1 cellular context compared by ENCODE assay signal in genomic region chr11:111829185-111829968, GRCh38.
TF ChIP-seq lines count a peak whose summit lies in the region.

No MANE protein-coding gene starts in this region.

TF ChIP-seq in GM12878, 131 proteins besides CTCF, POLR2A, EP300 and RAD21 (continued from another document and continues in another):
- TF ChIP-seq PRDM15 (CRISPR knock-in tag; IDR thresholded peaks at IDR 0.05) (no peak), BACH1 (IDR thresholded peaks at IDR 0.05; ENCODE audit: borderline replicate concordance) (peak; percentile 50; the same call in 1 of the 2 replicates), CEBPZ (IDR thresholded peaks at IDR 0.05; ENCODE audit: low read depth, low read length) (no peak), SIN3A (IDR thresholded peaks at IDR 0.05; ENCODE audit: low read depth, low read length) (no peak), NFIC (IDR thresholded peaks at IDR 0.05; ENCODE audit: low read depth, low read length) (peak; percentile 77), ATF2 (IDR thresholded peaks at IDR 0.05; ENCODE audit: low read length) (peak; percentile 46), CREM (IDR thresholded peaks at IDR 0.05; ENCODE audit: low read depth) (peak; percentile 35; the same call in 1 of the 2 replicates), ZNF687 (IDR thresholded peaks at IDR 0.05) (peak; percentile 32), RAD51 (IDR thresholded peaks at IDR 0.05) (0 out of 2 replicates have a peak, but pooled peaks have one; percentile 33), IKZF1 (conservative IDR thresholded peaks at IDR 0.05) (0 out of 2 replicates have a peak, but pooled peaks have one; percentile 35), CUX1 (IDR thresholded peaks at IDR 0.05; ENCODE audit: insufficient replicate concordance, low read depth, low read length) (peak; percentile 88), BHLHE40 (IDR thresholded peaks at IDR 0.05; ENCODE audit: borderline replicate concordance in 1 of 2, low read depth in 2 of 2, low read length in 1 of 2) (peak; percentile 82 to 91), SMAD1 (IDR thresholded peaks at IDR 0.05; ENCODE audit: low read depth, partially characterized antibody) (no peak), SUZ12 (IDR thresholded peaks at IDR 0.05; ENCODE audit: unreplicated experiment) (no peak), ZNF24 (IDR thresholded peaks at IDR 0.05) (peak; percentile 29; the same call in 1 of the 2 replicates), CBFB (IDR thresholded peaks at IDR 0.05; ENCODE audit: low read depth) (no peak), SKIL (IDR thresholded peaks at IDR 0.05; ENCODE audit: low read depth, poor library complexity, severe bottlenecking) (peak; percentile 84), HDGF (IDR thresholded peaks at IDR 0.05) (no peak), ZBTB4 (CRISPR knock-in tag; IDR thresholded peaks at IDR 0.05) (no peak), JUNB (IDR thresholded peaks at IDR 0.05) (peak; percentile 86), NBN (IDR thresholded peaks at IDR 0.05) (peak; percentile 33; the same call in 1 of the 2 replicates), MTA2 (IDR thresholded peaks at IDR 0.05; ENCODE audit: low read depth) (peak; percentile 95), LARP7 (IDR thresholded peaks at IDR 0.05) (no peak), NKRF (conservative IDR thresholded peaks at IDR 0.05) (no peak)
